In genomic region chr9:104304925-104305324, GRCh38 we compare ENCODE assay signal across 27 cellular contexts.
"Had no signal": no experiment of that assay in that cellular context is flagged by ENCODE, and none has a peak within 500 bp of the region (broad histone marks: within the 10 kb centered on the region; RNA-seq: fewer than 3 reads in every experiment).

No MANE protein-coding gene starts in this region.

- H3K27ac ChIP-seq: colonic mucosa, esophagus squamous epithelium, left lung, neutrophil, parathyroid adenoma, right lobe of liver, suprapubic skin, transverse colon, upper lobe of right lung, uterus had no signal

- DNase-seq: colonic mucosa; effector memory CD4-positive, alpha-beta T cell; erythroblast; esophagus squamous epithelium; foreskin melanocyte; head of caudate nucleus; left cardiac atrium; mesenchymal stem cell; midbrain; naive thymus-derived CD8-positive, alpha-beta T cell; right lobe of liver; small intestine; stimulated activated CD4-positive, alpha-beta T cell treated with anti-CD3 and anti-CD28 coated beads, Interleukin-12 subunit alpha, Interleukin-12 subunit beta, amount 100 ng/mL, for 4 hours; stimulated activated CD4-positive, alpha-beta T cell treated with anti-CD3 and anti-CD28 coated beads, Interleukin-1b, Interleukin-23, amount 100 ng/mL, for 48 hours; stimulated activated CD4-positive, alpha-beta T cell treated with anti-CD3 and anti-CD28 coated beads, Interleukin-4, amount 100 ng/mL, for 1 hour; stimulated activated CD8-positive, alpha-beta memory T cell treated with anti-CD3 and anti-CD28 coated beads, Interleukin-4, amount 100 ng/mL, for 48 hours; stimulated activated naive CD4-positive, alpha-beta T cell; stimulated activated naive CD8-positive, alpha-beta T cell treated with anti-CD3 and anti-CD28 coated beads, Interleukin-15, amount 100 ng/mL, for 72 hours; transverse colon; upper lobe of right lung; uterus had no signal

- H3K9me3 ChIP-seq: colonic mucosa, esophagus squamous epithelium, neutrophil, right lobe of liver, suprapubic skin, transverse colon, upper lobe of right lung, uterus had no signal

- H3K4me3 Mint-ChIP-seq: dendritic cell treated with granulocyte-macrophage colony-stimulating factor and Interleukin-4, amounts not matched to agents 40 ng/mL and 50 ng/mL, for 4 days; naive thymus-derived CD8-positive, alpha-beta T cell; stimulated activated naive CD8-positive, alpha-beta T cell treated with anti-CD3 and anti-CD28 coated beads, Interleukin-15, amount 100 ng/mL, for 72 hours had no signal

- H3K4me1 Mint-ChIP-seq: naive thymus-derived CD8-positive, alpha-beta T cell; stimulated activated naive CD8-positive, alpha-beta T cell treated with anti-CD3 and anti-CD28 coated beads, Interleukin-15, amount 100 ng/mL, for 72 hours had no signal

- H3K36me3 Mint-ChIP-seq: naive thymus-derived CD8-positive, alpha-beta T cell had no signal

- H3K27me3 ChIP-seq: colonic mucosa, left lung, neutrophil, right lobe of liver, suprapubic skin, transverse colon, upper lobe of right lung, uterus had no signal

- ATAC-seq: left cardiac atrium; left lung; naive thymus-derived CD8-positive, alpha-beta T cell; right lobe of liver; stimulated activated naive CD8-positive, alpha-beta T cell treated with anti-CD3 and anti-CD28 coated beads, Interleukin-15, amount 100 ng/mL, for 72 hours; upper lobe of right lung had no signal

- H3K27ac Mint-ChIP-seq: dendritic cell treated with granulocyte-macrophage colony-stimulating factor and Interleukin-4, amounts not matched to agents 40 ng/mL and 50 ng/mL, for 4 days; naive thymus-derived CD8-positive, alpha-beta T cell had no signal

- H3K4me3 ChIP-seq: colonic mucosa, esophagus squamous epithelium, left lung, right lobe of liver, suprapubic skin, transverse colon, upper lobe of right lung, uterus had no signal

- H3K4me1 ChIP-seq: colonic mucosa, esophagus squamous epithelium, left lung, parathyroid adenoma, right lobe of liver, suprapubic skin, transverse colon, upper lobe of right lung, uterus had no signal

- H3K36me3 ChIP-seq: colonic mucosa, esophagus squamous epithelium, left lung, neutrophil, right lobe of liver, suprapubic skin, transverse colon, upper lobe of right lung, uterus had no signal

- H3K27me3 Mint-ChIP-seq: dendritic cell treated with granulocyte-macrophage colony-stimulating factor and Interleukin-4, amounts not matched to agents 40 ng/mL and 50 ng/mL, for 4 days; progenitor cell of endocrine pancreas; stimulated activated naive CD8-positive, alpha-beta T cell treated with anti-CD3 and anti-CD28 coated beads, Interleukin-15, amount 100 ng/mL, for 72 hours had no signal
